In genomic region chr5:139675213-139675612, GRCh38 we compare ENCODE assay signal across 1 cellular context.
TF ChIP-seq lines count a peak whose summit lies in the region.

No MANE protein-coding gene starts in this region.

TF ChIP-seq in HCT116, 20 proteins besides CTCF, POLR2A, EP300 and RAD21 (continued from another document):
- no peak for TF ChIP-seq CEBPB (IDR thresholded peaks at IDR 0.05; ENCODE audit: low read depth)
- TF ChIP-seq MAX (IDR thresholded peaks at IDR 0.05), result no peak
- TF ChIP-seq SIN3A (IDR thresholded peaks at IDR 0.05; ENCODE audit: low read depth), result no peak
- TF ChIP-seq POLR2AphosphoS5 (IDR thresholded peaks at IDR 0.05; ENCODE audit: low read depth, low read length), result no peak
- no peak for TF ChIP-seq SP1 (IDR thresholded peaks at IDR 0.05; ENCODE audit: low read depth)
- TF ChIP-seq EGR1 (IDR thresholded peaks at IDR 0.05; ENCODE audit: low read depth), result no peak
